11 cellular contexts compared by ENCODE assay signal in genomic region chr18:9706081-9706935, GRCh38. TPM values are rescaled to one million over a fixed set of nuclear protein-coding genes. Genes with fewer than 3 reads are reported as not detected.
DNase-seq lines count a peak whose midpoint lies in the region; TF ChIP-seq lines count a peak whose summit lies in the region.
"Had no signal": no experiment of that assay in that cellular context is flagged by ENCODE, and none has a peak within 500 bp of the region (broad histone marks: within the 10 kb centered on the region; RNA-seq: fewer than 3 reads in every experiment).

No MANE protein-coding gene starts in this region.

- peaks cover 53% of the 10 kb centered on the region for H3K4me1 ChIP-seq in HUES6 (ENCODE audit: control insufficient read depth, insufficient read depth, low read length)
- peaks cover 25% of the 10 kb centered on the region for H3K4me1 ChIP-seq in mammary epithelial cell (ENCODE audit: insufficient read depth, low read length)
- H3K4me1 ChIP-seq in muscle layer of duodenum (ENCODE audit: control insufficient read depth in 1 of 2, insufficient read depth in 2 of 2, low read length in 2 of 2) = peaks cover 3 to 4% of the 10 kb centered on the region in 2 donors
- peaks cover 0 to 30% (median 20%) of the 10 kb centered on the region in 4 donors for H3K4me1 ChIP-seq in transverse colon

- peaks cover 16% of the 10 kb centered on the region for H3K79me2 ChIP-seq in mammary epithelial cell (ENCODE audit: insufficient read depth, low read length)

- no peak for TF ChIP-seq POLR2A in transverse colon (IDR thresholded peaks at IDR 0.05)

- no peaks in the 10 kb centered on the region for H4K20me1 ChIP-seq in mammary epithelial cell (ENCODE audit: insufficient read depth, low read length)

- H3K4me2 ChIP-seq in mammary epithelial cell (ENCODE audit: insufficient read depth, low read depth, low read length) = no peak overlapping the region

- H3K9ac ChIP-seq in HUES6 (ENCODE audit: low read length) (no peak overlapping the region), mammary epithelial cell (ENCODE audit: insufficient read depth, low read length) (no peak overlapping the region)

- H2AFZ ChIP-seq in mammary epithelial cell (ENCODE audit: low read depth, low read length) = peak overlapping the region; percentile 48

- dilution Hi-C loops in mammary epithelial cell (cut with HindIII; ENCODE audit: low sequenced_read_pairs) = no loop called here

- H3K27me3 ChIP-seq in HUES6 (ENCODE audit: control insufficient read depth, insufficient read depth, low read length) (peaks cover 32% of the 10 kb centered on the region), mammary epithelial cell (ENCODE audit: insufficient read depth, low read length) (no peaks in the 10 kb centered on the region), muscle layer of duodenum (ENCODE audit: low read depth, low read length) (no peaks in the 10 kb centered on the region), transverse colon (peaks cover 43% of the 10 kb centered on the region)

- H3K27ac ChIP-seq in HUES6 (ENCODE audit: low read depth, low read length) (no peak overlapping the region), mammary epithelial cell (ENCODE audit: insufficient read depth, low read depth, low read length) (no peak overlapping the region), muscle layer of duodenum (ENCODE audit: low read length) (peak overlapping the region; percentile 78), transverse colon (peak overlapping the region; percentile 87 to 94 (median 90))

- CTCF ChIA-PET in mammary epithelial cell (lab: Charles Lee; ENCODE audit: low non-redundant PET) = no interaction called here

- no peak for DNase-seq in mammary epithelial cell
- no peak for DNase-seq in transverse colon
- no peak for DNase-seq in GDM1 (lab: John Stamatoyannopoulos, UW)
- DNase-seq in ureter (ENCODE audit: low spot score) = no peak
- no peak for DNase-seq in effector CD4-positive, alpha-beta T cell
- DNase-seq: activated T-cell treated with anti-CD3 and anti-CD28 coated beads, Interleukin-2, amount 50 U/mL, for 72 hours; MM.1S; NCI-H524; SHP77 treated with DMSO at 0.1 percent for 48 hours had no signal

- TF ChIP-seq CTCF in mammary epithelial cell (conservative IDR thresholded peaks at IDR 0.05 in 1 of 2, IDR thresholded peaks at IDR 0.05 in 1 of 2; ENCODE audit: extremely low read depth in 1 of 2, insufficient read depth in 1 of 2, low read depth in 1 of 2, low read length in 2 of 2) = no peak
- no peak for TF ChIP-seq CTCF in transverse colon (IDR thresholded peaks at IDR 0.05)

- no peak for TF ChIP-seq EP300 in transverse colon (IDR thresholded peaks at IDR 0.05; ENCODE audit: low read depth)

- H3K4me3 ChIP-seq in HUES6 (ENCODE audit: low read depth, low read length) (peak overlapping the region; percentile 85; the same call in 1 of the 2 replicates), mammary epithelial cell (replicated peaks in 1 of 3; ENCODE audit: insufficient read depth in 1 of 3, low read depth in 2 of 3, low read length in 3 of 3) (no peak overlapping the region), muscle layer of duodenum (ENCODE audit: low read depth in 1 of 2, low read length in 2 of 2) (no peak overlapping the region), transverse colon (no peak overlapping the region)

- no peaks in the 10 kb centered on the region for H3K9me3 ChIP-seq in HUES6 (ENCODE audit: control insufficient read depth, insufficient read depth, low read depth, low read length)
- H3K9me3 ChIP-seq in mammary epithelial cell (replicated peaks; ENCODE audit: insufficient read depth, low read length) = no peaks in the 10 kb centered on the region
- no peaks in the 10 kb centered on the region for H3K9me3 ChIP-seq in muscle layer of duodenum (ENCODE audit: control insufficient read depth in 1 of 2, low read length in 2 of 2)
- H3K9me3 ChIP-seq in transverse colon = no peaks in the 10 kb centered on the region

- 90% methylated on average over 12 of the region's 12 CpGs for WGBS in mammary epithelial cell (ENCODE audit: low coverage, missing lambda C conversion rate)
- 69 to 86% methylated on average over 9 to 12 of the region's 12 CpGs for WGBS in transverse colon (ENCODE audit: low coverage in 1 of 2), 2 donors

- intact Hi-C loops in mammary epithelial cell (cut with micrococcal nuclease) (no loop called here), transverse colon (cut with DNase I; ENCODE audit: low total_unique reads) (loop anchor here (10.0 kb wide), 2 partner anchors 98 to 238 kb away; no protein-coding TSS in a partner anchor)

- H3K36me3 ChIP-seq in HUES6 (ENCODE audit: control insufficient read depth, insufficient read depth, low read length) (no peaks in the 10 kb centered on the region), mammary epithelial cell (ENCODE audit: insufficient read depth, low read length) (no peaks in the 10 kb centered on the region), muscle layer of duodenum (ENCODE audit: control insufficient read depth in 1 of 2, insufficient read depth in 2 of 2, low read length in 2 of 2) (no peaks in the 10 kb centered on the region), transverse colon (no peaks in the 10 kb centered on the region)

- in situ Hi-C loops in mammary epithelial cell (cut with MboI; ENCODE audit: low sequenced_read_pairs in 2 of 2) = no loop called here
- in situ Hi-C loops in transverse colon (cut with MboI; ENCODE audit: low pct_ligation_motif_present in 1 of 4, low pct_unique_long_range_greater_than_20kb in 1 of 4, low sequenced_read_pairs in 3 of 4) = no loop called here

- BruUV-seq in mammary epithelial cell (replicated peaks; lab: Mats Ljungman, UMichigan) = no TSS peak

RNA-seq across cellular contexts. Expression of gene RAB31, which starts 1.8 kb away (rescaled TPM):
- total RNA-seq in mammary epithelial cell (10 to 100 TPM; 12.3 to 34.6 TPM), transverse colon (10 to 100 TPM; 13.1 to 18.4 (median 16.9) TPM), ureter (46.0 TPM)
- polyA plus RNA-seq in mammary epithelial cell = 22.6 TPM
- 78.6 TPM for polyA minus RNA-seq in mammary epithelial cell

Comparison
In these comparisons a context has a peak if more than half of its experiments do, and no peak if none do; other contexts are left out.
1. H3K27ac ChIP-seq: peak in muscle layer of duodenum (single experiment) and transverse colon (4 of 4); none in HUES6 (single experiment) and mammary epithelial cell (single experiment).